Comparison of ENCODE assay signal across 1 cellular context in genomic region chr20:62181808-62182207, GRCh38.
A peak's percentile ranks its signal among the peaks of the same experiment; 100 is the strongest.
TF ChIP-seq lines count a peak whose summit lies in the region.

No MANE protein-coding gene starts in this region.

TF ChIP-seq in K562, 482 proteins besides CTCF, POLR2A, EP300 and RAD21:
- no peak for TF ChIP-seq FOXK2 (conservative IDR thresholded peaks at IDR 0.05 in 1 of 2, IDR thresholded peaks at IDR 0.05 in 1 of 2; ENCODE audit: low read depth in 2 of 2)
- TF ChIP-seq ZNF589 (CRISPR knock-in tag; IDR thresholded peaks at IDR 0.05; ENCODE audit: low read depth): 0 out of 2 replicates have a peak, but pooled peaks have one; percentile 29
- TF ChIP-seq ZNF384 (IDR thresholded peaks at IDR 0.05; ENCODE audit: low read depth, low read length): no peak
- TF ChIP-seq C11orf30 (IDR thresholded peaks at IDR 0.05; ENCODE audit: low read depth): peak; percentile 57; the same call in 1 of the 2 replicates
- TF ChIP-seq RBM14 (IDR thresholded peaks at IDR 0.05; ENCODE audit: borderline replicate concordance, insufficient read depth, low read depth, low read length): no peak
- 0 out of 2 replicates have a peak, but pooled peaks have one; percentile 10 for TF ChIP-seq MAFG (tag; conservative IDR thresholded peaks at IDR 0.05)
- 0 out of 2 replicates have a peak, but pooled peaks have one; percentile 14 for TF ChIP-seq MAFF (IDR thresholded peaks at IDR 0.05; ENCODE audit: low read length)
- peak; percentile 83 for TF ChIP-seq ZNF316 (IDR thresholded peaks at IDR 0.05)
